1 cellular context compared by ENCODE assay signal in the genomic region with DNA sequence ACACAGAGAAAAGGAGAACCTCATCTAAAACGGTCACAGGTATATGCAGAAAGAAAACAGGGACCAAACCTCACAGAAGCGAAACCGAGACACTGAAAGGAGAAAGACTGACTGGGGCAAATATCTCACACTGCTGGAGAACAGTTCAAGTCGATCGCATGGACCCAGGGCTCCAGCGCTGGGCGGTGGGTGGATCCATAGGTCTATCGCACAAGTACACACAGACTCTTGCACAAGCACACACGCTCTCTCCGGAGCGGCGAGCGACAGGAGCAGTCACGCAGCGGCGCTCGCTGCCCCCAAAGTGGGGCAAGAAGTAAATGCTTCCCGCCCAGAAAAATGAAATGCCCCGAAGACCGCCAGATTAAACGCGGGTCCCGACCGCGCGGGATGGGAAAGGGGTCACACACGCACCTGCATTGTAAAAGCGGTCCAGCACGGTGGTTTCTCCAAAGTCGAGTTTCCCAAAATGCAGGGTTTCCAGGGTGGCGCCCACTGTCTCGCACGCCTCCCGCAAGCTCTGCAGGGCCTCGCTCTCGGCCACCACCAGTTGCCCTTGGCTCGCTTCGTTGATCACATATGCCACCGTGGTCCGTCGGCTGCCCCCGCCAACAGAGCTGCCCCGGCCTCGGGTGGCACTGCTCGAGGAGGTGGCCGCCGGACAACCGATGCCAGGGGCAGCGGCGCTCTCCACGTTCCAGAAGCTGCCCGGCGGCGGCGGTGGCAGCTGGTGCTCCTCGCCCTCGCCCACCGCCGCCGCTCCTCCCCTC.
A peak's percentile ranks its signal among the peaks of the same experiment; 100 is the strongest.
TF ChIP-seq lines count a peak whose summit lies in the region.

No MANE protein-coding gene starts in this region.

TF ChIP-seq in K562, 482 proteins besides CTCF, POLR2A, EP300 and RAD21 (continued from another document):
- TF ChIP-seq, protein P1, sequence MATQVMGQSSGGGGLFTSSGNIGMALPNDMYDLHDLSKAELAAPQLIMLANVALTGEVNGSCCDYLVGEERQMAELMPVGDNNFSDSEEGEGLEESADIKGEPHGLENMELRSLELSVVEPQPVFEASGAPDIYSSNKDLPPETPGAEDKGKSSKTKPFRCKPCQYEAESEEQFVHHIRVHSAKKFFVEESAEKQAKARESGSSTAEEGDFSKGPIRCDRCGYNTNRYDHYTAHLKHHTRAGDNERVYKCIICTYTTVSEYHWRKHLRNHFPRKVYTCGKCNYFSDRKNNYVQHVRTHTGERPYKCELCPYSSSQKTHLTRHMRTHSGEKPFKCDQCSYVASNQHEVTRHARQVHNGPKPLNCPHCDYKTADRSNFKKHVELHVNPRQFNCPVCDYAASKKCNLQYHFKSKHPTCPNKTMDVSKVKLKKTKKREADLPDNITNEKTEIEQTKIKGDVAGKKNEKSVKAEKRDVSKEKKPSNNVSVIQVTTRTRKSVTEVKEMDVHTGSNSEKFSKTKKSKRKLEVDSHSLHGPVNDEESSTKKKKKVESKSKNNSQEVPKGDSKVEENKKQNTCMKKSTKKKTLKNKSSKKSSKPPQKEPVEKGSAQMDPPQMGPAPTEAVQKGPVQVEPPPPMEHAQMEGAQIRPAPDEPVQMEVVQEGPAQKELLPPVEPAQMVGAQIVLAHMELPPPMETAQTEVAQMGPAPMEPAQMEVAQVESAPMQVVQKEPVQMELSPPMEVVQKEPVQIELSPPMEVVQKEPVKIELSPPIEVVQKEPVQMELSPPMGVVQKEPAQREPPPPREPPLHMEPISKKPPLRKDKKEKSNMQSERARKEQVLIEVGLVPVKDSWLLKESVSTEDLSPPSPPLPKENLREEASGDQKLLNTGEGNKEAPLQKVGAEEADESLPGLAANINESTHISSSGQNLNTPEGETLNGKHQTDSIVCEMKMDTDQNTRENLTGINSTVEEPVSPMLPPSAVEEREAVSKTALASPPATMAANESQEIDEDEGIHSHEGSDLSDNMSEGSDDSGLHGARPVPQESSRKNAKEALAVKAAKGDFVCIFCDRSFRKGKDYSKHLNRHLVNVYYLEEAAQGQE (CRISPR knock-in tag; IDR thresholded peaks at IDR 0.05; ENCODE audit: low read depth): no peak
- no peak for TF ChIP-seq ZC3H11A (IDR thresholded peaks at IDR 0.05; ENCODE audit: low read depth, low read length)
- peak; percentile 68 for TF ChIP-seq RBFOX2 (IDR thresholded peaks at IDR 0.05; ENCODE audit: low read depth, low read length)
- 0 out of 2 replicates have a peak, but pooled peaks have one; percentile 22 for TF ChIP-seq NBN (IDR thresholded peaks at IDR 0.05; ENCODE audit: low read depth)
- TF ChIP-seq MTA1 (IDR thresholded peaks at IDR 0.05; ENCODE audit: borderline replicate concordance): 0 out of 2 replicates have a peak, but pooled peaks have one; percentile 17
- TF ChIP-seq ZNF12 (CRISPR knock-in tag; IDR thresholded peaks at IDR 0.05): no peak; the same call in 1 of the 2 replicates
- no peak for TF ChIP-seq ZNF764 (CRISPR knock-in tag; IDR thresholded peaks at IDR 0.05; ENCODE audit: low read depth)
- TF ChIP-seq SRSF7 (optimal IDR thresholded peaks at IDR 0.05; ENCODE audit: low read depth, low read length): no peak
- peak; percentile 41; the same call in 1 of the 2 replicates for TF ChIP-seq SUPT5H (IDR thresholded peaks at IDR 0.05)
- 0 out of 2 replicates have a peak, but pooled peaks have one; percentile 50 for TF ChIP-seq ZBTB49 (CRISPR knock-in tag; IDR thresholded peaks at IDR 0.05; ENCODE audit: borderline replicate concordance)
- TF ChIP-seq ARID1B (IDR thresholded peaks at IDR 0.05): peak; percentile 39
- TF ChIP-seq RBM25 (IDR thresholded peaks at IDR 0.05; ENCODE audit: low read depth, low read length, severe bottlenecking): no peak
- no peak for TF ChIP-seq ZNF717 (CRISPR knock-in tag; IDR thresholded peaks at IDR 0.05)
- no peak for TF ChIP-seq FOXA1 (IDR thresholded peaks at IDR 0.05; ENCODE audit: borderline replicate concordance)
- TF ChIP-seq ZNF232 (CRISPR knock-in tag; IDR thresholded peaks at IDR 0.05): 0 out of 2 replicates have a peak, but pooled peaks have one; percentile 49
- TF ChIP-seq RAD51 (IDR thresholded peaks at IDR 0.05; ENCODE audit: borderline replicate concordance, low read depth): no peak
- TF ChIP-seq, protein P2, sequence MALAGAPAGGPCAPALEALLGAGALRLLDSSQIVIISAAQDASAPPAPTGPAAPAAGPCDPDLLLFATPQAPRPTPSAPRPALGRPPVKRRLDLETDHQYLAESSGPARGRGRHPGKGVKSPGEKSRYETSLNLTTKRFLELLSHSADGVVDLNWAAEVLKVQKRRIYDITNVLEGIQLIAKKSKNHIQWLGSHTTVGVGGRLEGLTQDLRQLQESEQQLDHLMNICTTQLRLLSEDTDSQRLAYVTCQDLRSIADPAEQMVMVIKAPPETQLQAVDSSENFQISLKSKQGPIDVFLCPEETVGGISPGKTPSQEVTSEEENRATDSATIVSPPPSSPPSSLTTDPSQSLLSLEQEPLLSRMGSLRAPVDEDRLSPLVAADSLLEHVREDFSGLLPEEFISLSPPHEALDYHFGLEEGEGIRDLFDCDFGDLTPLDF (CRISPR knock-in tag; IDR thresholded peaks at IDR 0.05): peak; percentile 63; the same call in 1 of the 2 replicates
- no peak for TF ChIP-seq ZNF431 (CRISPR knock-in tag; IDR thresholded peaks at IDR 0.05)
- no peak for TF ChIP-seq HMG20B (CRISPR knock-in tag; IDR thresholded peaks at IDR 0.05)
- TF ChIP-seq L3MBTL2 (IDR thresholded peaks at IDR 0.05): peak; percentile 59; the same call in 1 of the 2 replicates
- no peak for TF ChIP-seq HLTF (IDR thresholded peaks at IDR 0.05)
- TF ChIP-seq, protein P3, sequence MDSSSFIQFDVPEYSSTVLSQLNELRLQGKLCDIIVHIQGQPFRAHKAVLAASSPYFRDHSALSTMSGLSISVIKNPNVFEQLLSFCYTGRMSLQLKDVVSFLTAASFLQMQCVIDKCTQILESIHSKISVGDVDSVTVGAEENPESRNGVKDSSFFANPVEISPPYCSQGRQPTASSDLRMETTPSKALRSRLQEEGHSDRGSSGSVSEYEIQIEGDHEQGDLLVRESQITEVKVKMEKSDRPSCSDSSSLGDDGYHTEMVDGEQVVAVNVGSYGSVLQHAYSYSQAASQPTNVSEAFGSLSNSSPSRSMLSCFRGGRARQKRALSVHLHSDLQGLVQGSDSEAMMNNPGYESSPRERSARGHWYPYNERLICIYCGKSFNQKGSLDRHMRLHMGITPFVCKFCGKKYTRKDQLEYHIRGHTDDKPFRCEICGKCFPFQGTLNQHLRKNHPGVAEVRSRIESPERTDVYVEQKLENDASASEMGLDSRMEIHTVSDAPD (CRISPR knock-in tag; IDR thresholded peaks at IDR 0.05): no peak
- no peak for TF ChIP-seq POLR3G (IDR thresholded peaks at IDR 0.05; ENCODE audit: extremely low read depth, insufficient read length, insufficient replicate concordance)
- TF ChIP-seq FOSL1 (tag; conservative IDR thresholded peaks at IDR 0.05): peak; percentile 8; the same call in 1 of the 2 replicates
- no peak for TF ChIP-seq KLF10 (CRISPR knock-in tag; IDR thresholded peaks at IDR 0.05)
- TF ChIP-seq SRSF1 (IDR thresholded peaks at IDR 0.05; ENCODE audit: low read depth, low read length): no peak
- no peak for TF ChIP-seq HOMEZ (CRISPR knock-in tag; IDR thresholded peaks at IDR 0.05)
